Comparison of ENCODE assay signal across 8 cellular contexts in genomic region chr7:148987010-148987750, GRCh38. TPM values are rescaled to one million over a fixed set of nuclear protein-coding genes. Genes with fewer than 3 reads are reported as not detected.
DNase-seq lines count a peak whose midpoint lies in the region; ATAC-seq, FAIRE-seq and TF ChIP-seq lines count a peak whose summit lies in the region.

No MANE protein-coding gene starts in this region.

- H3K27ac ChIP-seq in WERI-Rb-1, result peak overlapping the region; percentile 86
- peak overlapping the region; percentile 79 to 88 (median 84) for H3K27ac ChIP-seq in spleen

- no peak for TF ChIP-seq CTCF in AG04449 (IDR thresholded peaks at IDR 0.05; ENCODE audit: insufficient read depth, low read length, missing control alignments)
- TF ChIP-seq CTCF in WERI-Rb-1 (IDR thresholded peaks at IDR 0.05; ENCODE audit: low read depth, low read length), result no peak
- no peak for TF ChIP-seq CTCF in bronchial epithelial cell (IDR thresholded peaks at IDR 0.05; ENCODE audit: insufficient read depth, low read length, severe bottlenecking)
- TF ChIP-seq CTCF in spleen (IDR thresholded peaks at IDR 0.05 in 8 of 11, conservative IDR thresholded peaks at IDR 0.05 in 3 of 11), result no peak

- CTCF ChIA-PET in AG04449 (lab: Yijun Ruan, JAX), result interaction anchor here (0.9 to 2.5 kb wide), 7 partner anchors 13 to 78 kb away, joined by 3 to 17 read pairs (median 6); no protein-coding TSS in a partner anchor

- H3K36me3 ChIP-seq in WERI-Rb-1 (no peaks in the 10 kb centered on the region), bronchial epithelial cell (ENCODE audit: control insufficient read depth, insufficient read depth, low read length) (no peaks in the 10 kb centered on the region), spleen (no peaks in the 10 kb centered on the region)

- H3K27ac Mint-ChIP-seq in immature natural killer cell, result peak overlapping the region; percentile 91 to 98 (median 96)

- peaks cover 21 to 64% (median 49%) of the 10 kb centered on the region in 6 donors for H3K4me1 ChIP-seq in spleen

- FAIRE-seq in bronchial epithelial cell (lab: Jason Lieb, UNC), result no peak

- POLR2A ChIA-PET in AG04449 (lab: Yijun Ruan, JAX), result no interaction called here

- ATAC-seq in GM18873 (IDR thresholded peaks at IDR 0.05; ENCODE audit: low FRiP score, unreplicated experiment) (peak; percentile 90), HG03135 (IDR thresholded peaks at IDR 0.05; ENCODE audit: unreplicated experiment) (peak; percentile 89)

- no peaks in the 10 kb centered on the region for H3K27me3 ChIP-seq in WERI-Rb-1 (ENCODE audit: insufficient read depth, low read depth, severe bottlenecking)
- H3K27me3 ChIP-seq in bronchial epithelial cell (ENCODE audit: control insufficient read depth, insufficient read depth, low read length), result no peaks in the 10 kb centered on the region
- H3K27me3 ChIP-seq in spleen (replicated peaks in 1 of 7), result peaks cover 0 to 5% (median 0%) of the 10 kb centered on the region in 7 donors

- peak overlapping the region; percentile 68 for H3K4me3 ChIP-seq in AG04449 (ENCODE audit: low read depth, low read length)
- H3K4me3 ChIP-seq in WERI-Rb-1 (ENCODE audit: low read depth, low read length), result peak overlapping the region; percentile 66
- peak overlapping the region; percentile 62 for H3K4me3 ChIP-seq in bronchial epithelial cell (ENCODE audit: low read depth, low read length)
- H3K4me3 ChIP-seq in spleen, result peak overlapping the region; percentile 55 to 85 (median 66)

- no peaks in the 10 kb centered on the region for H3K36me3 Mint-ChIP-seq in immature natural killer cell

- H3K27me3 Mint-ChIP-seq in immature natural killer cell (ENCODE audit: low read depth in 3 of 3), result peaks cover 22 to 24% (median 24%) of the 10 kb centered on the region in 3 donors

- H3K9me3 Mint-ChIP-seq in immature natural killer cell, result no peaks in the 10 kb centered on the region

- WGBS in spleen, 5 donors, result 1 to 2% (median 1%) methylated on average over 17 of the region's 17 CpGs

- peak; percentile 55 for DNase-seq in AG04449 (ENCODE audit: low read depth, low spot score)
- DNase-seq in NCI-H2196 (lab: John Stamatoyannopoulos, UW; ENCODE audit: unreplicated experiment), result peak; percentile 89
- DNase-seq in WERI-Rb-1, result peak; percentile 91
- DNase-seq in bronchial epithelial cell (ENCODE audit: low read depth), result peak; percentile 89
- DNase-seq in immature natural killer cell, result peak; percentile 89 to 93 (median 91)
- peak; percentile 92 for DNase-seq in spleen

- H3K9me3 ChIP-seq in WERI-Rb-1 (ENCODE audit: severe bottlenecking) (no peaks in the 10 kb centered on the region), spleen (no peaks in the 10 kb centered on the region)

- H3K4me3 Mint-ChIP-seq in immature natural killer cell, result peak overlapping the region; percentile 96 to 99 (median 98)

- peaks cover 55 to 60% of the 10 kb centered on the region in 2 donors for H3K4me1 Mint-ChIP-seq in immature natural killer cell

- no peak for TF ChIP-seq POLR2A in spleen (IDR thresholded peaks at IDR 0.05)

- intact Hi-C loops in spleen (cut with DNase I; ENCODE audit: low total_unique reads), result no loop called here

RNA-seq across cellular contexts. Expression of gene PDIA4, which starts 41.1 kb away (rescaled TPM):
- total RNA-seq in bronchial epithelial cell (219 and 414 TPM in 2 replicates), spleen (100 to 1,000 TPM in 3 of 7 donors, 10 to 100 TPM in 4; 81.1 to 160 (median 90.0) TPM)
- polyA plus RNA-seq in immature natural killer cell (100 to 1,000 TPM in 2 of 3 donors, 10 to 100 TPM in 1; 84.4 to 160 (median 125) TPM), spleen (10 to 100 TPM; 21.6 to 33.2 (median 33.2) TPM)

Comparison
In these comparisons a context has a peak if more than half of its experiments do, and no peak if none do; other contexts are left out.
1. Peak in every context shown above with its lines: DNase-seq, ATAC-seq, H3K4me3 ChIP-seq and H3K27ac ChIP-seq.